Comparison of ENCODE assay signal across 8 cellular contexts in the genomic region with DNA sequence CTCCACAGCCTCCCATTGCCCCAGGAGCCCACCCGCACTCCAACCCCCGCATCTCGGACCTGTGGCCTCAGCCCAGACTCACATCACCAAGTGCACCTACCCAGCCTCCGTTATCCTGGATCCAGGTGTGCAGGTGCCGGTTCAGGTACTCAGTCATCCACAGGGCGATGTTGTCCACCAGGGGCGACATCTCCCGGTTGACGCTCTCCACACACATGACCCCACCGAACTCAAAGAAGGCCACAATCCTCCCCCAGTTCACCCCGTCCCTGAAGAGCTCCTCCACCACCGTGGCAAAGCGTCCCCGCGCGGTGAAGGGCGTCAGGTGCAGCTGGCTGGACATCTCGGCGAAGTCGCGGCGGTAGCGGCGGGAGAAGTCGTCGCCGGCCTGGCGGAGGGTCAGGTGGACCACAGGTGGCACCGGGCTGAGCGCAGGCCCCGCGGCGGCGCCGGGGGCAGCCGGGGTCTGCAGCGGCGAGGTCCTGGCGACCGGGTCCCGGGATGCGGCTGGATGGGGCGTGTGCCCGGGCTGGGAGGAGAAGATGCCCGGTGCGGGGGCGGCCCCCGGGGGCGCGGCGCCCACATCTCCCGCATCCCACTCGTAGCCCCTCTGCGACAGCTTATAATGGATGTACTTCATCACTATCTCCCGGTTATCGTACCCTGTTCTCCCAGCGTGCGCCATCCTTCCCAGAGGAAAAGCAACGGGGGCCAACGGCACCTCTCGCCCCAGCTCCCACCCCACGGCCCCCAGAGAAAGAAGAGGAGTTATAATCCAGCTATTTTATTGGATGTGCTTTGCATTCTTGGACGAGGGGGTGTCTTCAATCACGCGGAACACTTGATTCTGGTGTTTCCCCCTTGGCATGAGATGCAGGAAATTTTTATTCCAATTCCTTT.
A peak's percentile ranks its signal among the peaks of the same experiment; 100 is the strongest.
DNase-seq lines count a peak whose midpoint lies in the region; ATAC-seq lines count a peak whose summit lies in the region.

No MANE protein-coding gene starts in this region.

- peak; percentile 33 for ATAC-seq in GM21447 (IDR thresholded peaks at IDR 0.05; ENCODE audit: unreplicated experiment)

- DNase-seq in EL (peak; percentile 18), Kasumi-1 (lab: John Stamatoyannopoulos, UW) (peak; percentile 72 to 76), T-helper 1 cell (peak; percentile 60 to 90 (median 76)), astrocyte of the hippocampus (ENCODE audit: low read depth, low spot score) (peak; percentile 56), iPS-NIHi11 (ENCODE audit: low spot score) (peak; percentile 60), globus pallidus (ENCODE audit: low spot score) (no peak)
- DNase-seq in stimulated activated CD4-positive, alpha-beta T cell treated with anti-CD3 and anti-CD28 coated beads, Interleukin-15, amount 100 ng/mL, for 1 hour (ENCODE audit: low read depth in 1 of 2, low spot score in 1 of 2) = peak; percentile 71 to 74
